1 cellular context compared by ENCODE assay signal in genomic region chr3:116083686-116084085, GRCh38.
TF ChIP-seq lines count a peak whose summit lies in the region.

No MANE protein-coding gene starts in this region.

TF ChIP-seq in IMR-90, 13 proteins besides CTCF, POLR2A, EP300 and RAD21:
- TF ChIP-seq RFX5 (IDR thresholded peaks at IDR 0.05; ENCODE audit: low read depth, low read length) (no peak), BHLHE40 (IDR thresholded peaks at IDR 0.05; ENCODE audit: low read depth, low read length) (no peak), FOS (IDR thresholded peaks at IDR 0.05; ENCODE audit: low read depth, low read length) (no peak), NFE2L2 (IDR thresholded peaks at IDR 0.05; ENCODE audit: low read depth, low read length) (no peak), MAZ (IDR thresholded peaks at IDR 0.05; ENCODE audit: borderline replicate concordance, low read depth, low read length) (no peak), MXI1 (IDR thresholded peaks at IDR 0.05; ENCODE audit: borderline replicate concordance, low read depth, low read length) (no peak)
- TF ChIP-seq, protein P1, sequence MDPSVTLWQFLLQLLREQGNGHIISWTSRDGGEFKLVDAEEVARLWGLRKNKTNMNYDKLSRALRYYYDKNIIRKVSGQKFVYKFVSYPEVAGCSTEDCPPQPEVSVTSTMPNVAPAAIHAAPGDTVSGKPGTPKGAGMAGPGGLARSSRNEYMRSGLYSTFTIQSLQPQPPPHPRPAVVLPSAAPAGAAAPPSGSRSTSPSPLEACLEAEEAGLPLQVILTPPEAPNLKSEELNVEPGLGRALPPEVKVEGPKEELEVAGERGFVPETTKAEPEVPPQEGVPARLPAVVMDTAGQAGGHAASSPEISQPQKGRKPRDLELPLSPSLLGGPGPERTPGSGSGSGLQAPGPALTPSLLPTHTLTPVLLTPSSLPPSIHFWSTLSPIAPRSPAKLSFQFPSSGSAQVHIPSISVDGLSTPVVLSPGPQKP (IDR thresholded peaks at IDR 0.05; ENCODE audit: borderline replicate concordance, low read depth, low read length): no peak
